ENCODE assay signal across 9 cellular contexts in genomic region chr14:72104011-72104613, GRCh38.
DNase-seq lines count a peak whose midpoint lies in the region; ATAC-seq, FAIRE-seq and TF ChIP-seq lines count a peak whose summit lies in the region.
"Had no signal": no experiment of that assay in that cellular context is flagged by ENCODE, and none has a peak within 500 bp of the region (broad histone marks: within the 10 kb centered on the region; RNA-seq: fewer than 3 reads in every experiment).

No MANE protein-coding gene starts in this region.

- 12% methylated on average over 12 of the region's 12 CpGs for WGBS in HepG2 (ENCODE audit: low lambda C conversion rate)

- ATAC-seq in HepG2 (0 out of 3 replicates have a peak, but pooled peaks have one; percentile 38), HG03432 (IDR thresholded peaks at IDR 0.05; ENCODE audit: unreplicated experiment) (no peak), HG02588 (IDR thresholded peaks at IDR 0.05; ENCODE audit: unreplicated experiment) (no peak)

- no peak for TF ChIP-seq RAD21 in HepG2 (CRISPR knock-in tag; IDR thresholded peaks at IDR 0.05)

- H3K27me3 ChIP-seq in HepG2 (ENCODE audit: control insufficient read depth in 1 of 2, insufficient read depth in 2 of 2, low read length in 2 of 2) (no peaks in the 10 kb centered on the region), vagina (no peaks in the 10 kb centered on the region), uterus (no peaks in the 10 kb centered on the region)

- peak; percentile 87 for TF ChIP-seq CTCF in LNCAP (IDR thresholded peaks at IDR 0.05)
- 0 out of 2 replicates have a peak, but pooled peaks have one; percentile 30 for TF ChIP-seq CTCF in HepG2 (CRISPR knock-in tag; IDR thresholded peaks at IDR 0.05)
- no peak for TF ChIP-seq CTCF in vagina (IDR thresholded peaks at IDR 0.05)
- TF ChIP-seq CTCF in uterus (IDR thresholded peaks at IDR 0.05): no peak

- POLR2A ChIA-PET in HepG2 (lab: Yijun Ruan, JAX): no interaction called here

- H3K4me3 ChIP-seq in HepG2 (replicated peaks in 1 of 3; ENCODE audit: insufficient read depth in 1 of 3, low read depth in 2 of 3, low read length in 3 of 3) (no peak overlapping the region), vagina (no peak overlapping the region), uterus (no peak overlapping the region)
- H3K4me3 ChIP-seq: SK-N-MC had no signal

- H3K4me1 ChIP-seq in HepG2 (ENCODE audit: insufficient read depth, low read length) (no peaks in the 10 kb centered on the region), vagina (no peaks in the 10 kb centered on the region), uterus (no peaks in the 10 kb centered on the region)

- H3K9ac ChIP-seq in HepG2 (ENCODE audit: insufficient read depth, low read depth, low read length): no peak overlapping the region

- no peak overlapping the region for H3K4me2 ChIP-seq in HepG2 (ENCODE audit: low read depth, low read length)

- CTCF ChIA-PET in HepG2 (lab: Yijun Ruan, JAX; ENCODE audit: low intra/inter-chr PET ratio, low total read pairs): no interaction called here

- H3K27ac ChIP-seq in HepG2 (ENCODE audit: extremely low read length, insufficient read depth, low read length) (no peak overlapping the region), vagina (no peak overlapping the region), uterus (no peak overlapping the region)
- H3K27ac ChIP-seq: SK-N-MC had no signal

- no TSS peak for BruUV-seq in HepG2 (replicated peaks; lab: Mats Ljungman, UMichigan)

- H3K36me3 ChIP-seq in HepG2 (replicated peaks in 1 of 2; ENCODE audit: control insufficient read depth in 1 of 2, insufficient read depth in 2 of 2, low read length in 2 of 2): no peaks in the 10 kb centered on the region
- H3K36me3 ChIP-seq in vagina: no peaks in the 10 kb centered on the region
- no peaks in the 10 kb centered on the region for H3K36me3 ChIP-seq in uterus

- intact Hi-C loops in HepG2 (cut with micrococcal nuclease; ENCODE audit: unreplicated experiment) (no loop called here), vagina (cut with DNase I) (no loop called here), uterus (cut with DNase I; ENCODE audit: low total_unique reads) (no loop called here)

- H3K9me3 ChIP-seq in HepG2 (ENCODE audit: low read length) (no peaks in the 10 kb centered on the region), vagina (no peaks in the 10 kb centered on the region), uterus (no peaks in the 10 kb centered on the region)

- no peak overlapping the region for H2AFZ ChIP-seq in HepG2 (ENCODE audit: low read length)

- FAIRE-seq in HepG2 (lab: Jason Lieb, UNC): no peak

- TF ChIP-seq EP300 in HepG2 (IDR thresholded peaks at IDR 0.05; ENCODE audit: low read depth in 2 of 2, low read length in 2 of 2) (no peak), HepG2 (CRISPR knock-in tag; IDR thresholded peaks at IDR 0.05; ENCODE audit: borderline replicate concordance) (no peak)

- DNase-seq in GDM1 (lab: John Stamatoyannopoulos, UW) (peak; percentile 26), activated T-cell treated with anti-CD3 and anti-CD28 coated beads for 4 hours (peak; percentile 16), HepG2 (ENCODE audit: low spot score) (no peak), vagina (ENCODE audit: extremely low spot score in 2 of 2) (no peak), uterus (no peak)

- in situ Hi-C loops in HepG2 (cut with HindIII; ENCODE audit: extremely low pct_ligation_motif_present, low pct_unique_long_range_greater_than_20kb): no loop called here

- H3K79me2 ChIP-seq in HepG2 (ENCODE audit: insufficient read depth, low read length): no peaks in the 10 kb centered on the region

- TF ChIP-seq POLR2A in HepG2 (IDR thresholded peaks at IDR 0.05; ENCODE audit: insufficient read depth in 1 of 2, low read depth in 2 of 2, low read length in 2 of 2) (no peak), vagina (IDR thresholded peaks at IDR 0.05) (no peak), uterus (IDR thresholded peaks at IDR 0.05) (no peak)

- H4K20me1 ChIP-seq in HepG2 (ENCODE audit: insufficient read depth, low read length): no peaks in the 10 kb centered on the region

TF ChIP-seq in HepG2, 621 proteins besides CTCF, POLR2A, EP300 and RAD21 (continues in another document):
- no peak for TF ChIP-seq ZMYM4 (CRISPR knock-in tag; IDR thresholded peaks at IDR 0.05)
- no peak for TF ChIP-seq ZNF34 (CRISPR knock-in tag; IDR thresholded peaks at IDR 0.05; ENCODE audit: borderline replicate concordance)
- no peak for TF ChIP-seq PLSCR1 (CRISPR knock-in tag; IDR thresholded peaks at IDR 0.05; ENCODE audit: borderline replicate concordance)
- TF ChIP-seq ZNF770 (CRISPR knock-in tag; IDR thresholded peaks at IDR 0.05): no peak
- TF ChIP-seq ZNF720 (CRISPR knock-in tag; IDR thresholded peaks at IDR 0.05): no peak
- no peak for TF ChIP-seq ZSCAN31 (CRISPR knock-in tag; IDR thresholded peaks at IDR 0.05; ENCODE audit: low read depth)
- no peak for TF ChIP-seq ZMAT3 (CRISPR knock-in tag; conservative IDR thresholded peaks at IDR 0.05)
- TF ChIP-seq ZNF670 (CRISPR knock-in tag; IDR thresholded peaks at IDR 0.05; ENCODE audit: borderline replicate concordance): no peak
- no peak for TF ChIP-seq ZNF605 (CRISPR knock-in tag; IDR thresholded peaks at IDR 0.05)
- no peak for TF ChIP-seq ZNF512B (CRISPR knock-in tag; IDR thresholded peaks at IDR 0.05; ENCODE audit: borderline replicate concordance)
- no peak for TF ChIP-seq ZNF101 (CRISPR knock-in tag; IDR thresholded peaks at IDR 0.05; ENCODE audit: borderline replicate concordance, low read depth)
- no peak for TF ChIP-seq PITX1 (CRISPR knock-in tag; IDR thresholded peaks at IDR 0.05)
- no peak for TF ChIP-seq HDAC6 (IDR thresholded peaks at IDR 0.05; ENCODE audit: low read depth, low read length)

Comparison
In these comparisons a context has a peak if more than half of its experiments do, and no peak if none do; other contexts are left out.
1. DNase-seq: peak in GDM1 (single experiment) and activated T-cell treated with anti-CD3 and anti-CD28 coated beads for 4 hours (single experiment); none in HepG2 (single experiment), vagina (0 of 2) and uterus (0 of 2).
2. CTCF ChIP-seq: peak in LNCAP (single experiment) and HepG2 (single experiment); none in vagina (0 of 3) and uterus (0 of 4).